ENCODE assay signal across 17 cellular contexts in genomic region chr6:73050706-73051105, GRCh38.
DNase-seq lines count a peak whose midpoint lies in the region; ATAC-seq and TF ChIP-seq lines count a peak whose summit lies in the region.
"Had no signal": no experiment of that assay in that cellular context is flagged by ENCODE, and none has a peak within 500 bp of the region (broad histone marks: within the 10 kb centered on the region; RNA-seq: fewer than 3 reads in every experiment).

No MANE protein-coding gene starts in this region.

- intact Hi-C loops in A673 (cut with micrococcal nuclease; ENCODE audit: unreplicated experiment) = loop anchor here (2.0 to 5.0 kb wide), 3 partner anchors 80 to 426 kb away; no protein-coding TSS in a partner anchor

- H3K9me3 Mint-ChIP-seq in endothelial cell (ENCODE audit: unreplicated experiment) = no peaks in the 10 kb centered on the region
- H3K9me3 Mint-ChIP-seq: CD4-positive, alpha-beta T cell had no signal

- DNase-seq in A673 (ENCODE audit: low spot score) (peak; percentile 60), HCEC 1CT (peak; percentile 27), choroid plexus epithelial cell (ENCODE audit: low read depth) (peak; percentile 15), fibroblast of pulmonary artery (ENCODE audit: low read depth) (peak; percentile 34), H7 (no peak), endothelial cell (ENCODE audit: low spot score) (no peak)
- DNase-seq in stimulated activated CD4-positive, alpha-beta T cell treated with anti-CD3 and anti-CD28 coated beads, Interleukin-2, amount 100 ng/mL, for 24 hours = no peak
- DNase-seq: 8988T; ACHN; C1 segment of cervical spinal cord; Calu3; CD4-positive, alpha-beta T cell; DMS 273 treated with DMSO at 0.1 percent for 48 hours had no signal

- no TSS peak for BruUV-seq in A673 (replicated peaks; lab: Mats Ljungman, UMichigan)

- H3K4me3 Mint-ChIP-seq in endothelial cell (ENCODE audit: unreplicated experiment) = no peak overlapping the region
- H3K4me3 Mint-ChIP-seq: B cell; CD4-positive, alpha-beta T cell had no signal

- TF ChIP-seq CTCF in A673 (conservative IDR thresholded peaks at IDR 0.05; ENCODE audit: low read depth, low read length) (no peak), choroid plexus epithelial cell (conservative IDR thresholded peaks at IDR 0.05; ENCODE audit: low read depth, low read length) (no peak), fibroblast of pulmonary artery (IDR thresholded peaks at IDR 0.05; ENCODE audit: low read length, missing control alignments) (no peak), endothelial cell (IDR thresholded peaks at IDR 0.05; ENCODE audit: unreplicated experiment) (no peak)

- H3K27me3 Mint-ChIP-seq in endothelial cell (ENCODE audit: unreplicated experiment) = peaks cover 1% of the 10 kb centered on the region
- H3K27me3 Mint-ChIP-seq: B cell had no signal

- H3K4me1 Mint-ChIP-seq in endothelial cell (ENCODE audit: unreplicated experiment) = no peaks in the 10 kb centered on the region
- H3K4me1 Mint-ChIP-seq: B cell had no signal

- ATAC-seq in GM18505 (IDR thresholded peaks at IDR 0.05; ENCODE audit: unreplicated experiment) = no peak
- ATAC-seq: GM12878, HepG2 had no signal

- POLR2A ChIA-PET in A673 (lab: Charles Lee; ENCODE audit: low non-redundant PET) = no interaction called here

- no peak overlapping the region for H3K27ac Mint-ChIP-seq in endothelial cell (ENCODE audit: unreplicated experiment)
- H3K27ac Mint-ChIP-seq: B cell; CD4-positive, alpha-beta T cell had no signal

- H3K36me3 ChIP-seq in A673 (ENCODE audit: insufficient read depth, low read length, poor library complexity, severe bottlenecking) (no peaks in the 10 kb centered on the region), H7 (replicated peaks; ENCODE audit: control insufficient read depth, insufficient read depth, low read length) (no peaks in the 10 kb centered on the region)

- no peaks in the 10 kb centered on the region for H3K36me3 Mint-ChIP-seq in endothelial cell (ENCODE audit: low read depth, unreplicated experiment)

- no peaks in the 10 kb centered on the region for H3K27me3 ChIP-seq in A673 (replicated peaks; ENCODE audit: insufficient read depth, low read depth, low read length, poor library complexity)
- H3K27me3 ChIP-seq in H7 (ENCODE audit: control insufficient read depth, insufficient read depth, low read length) = no peaks in the 10 kb centered on the region

- no peaks in the 10 kb centered on the region for H3K9me3 ChIP-seq in A673 (ENCODE audit: low read depth, low read length, poor library complexity, severe bottlenecking)

- H3K4me3 ChIP-seq in A673 (ENCODE audit: low read depth, low read length, poor library complexity, severe bottlenecking) (no peak overlapping the region), choroid plexus epithelial cell (ENCODE audit: low read depth, low read length) (no peak overlapping the region), fibroblast of pulmonary artery (replicated peaks; ENCODE audit: low read depth, low read length) (no peak overlapping the region), H7 (ENCODE audit: insufficient read depth, low read depth, low read length) (no peak overlapping the region)
- H3K4me3 ChIP-seq: GM12878 had no signal

- peaks cover 33% of the 10 kb centered on the region for H3K4me1 ChIP-seq in A673 (ENCODE audit: insufficient read depth, low read length, poor library complexity, severe bottlenecking)

- CTCF ChIA-PET in A673 (lab: Charles Lee) = no interaction called here

- no peak for TF ChIP-seq POLR2A in GM18505 (IDR thresholded peaks at IDR 0.05; ENCODE audit: borderline replicate concordance, extremely low read depth, insufficient read depth, insufficient read length)

- H3K27ac ChIP-seq in A673 (ENCODE audit: low read depth, low read length, poor library complexity, severe bottlenecking) = peak overlapping the region; percentile 77

Comparison
In these comparisons a context has a peak if more than half of its experiments do, and no peak if none do; other contexts are left out.
1. DNase-seq: peak in A673 (single experiment), HCEC 1CT (single experiment), choroid plexus epithelial cell (single experiment) and fibroblast of pulmonary artery (single experiment); none in stimulated activated CD4-positive, alpha-beta T cell treated with anti-CD3 and anti-CD28 coated beads, Interleukin-2, amount 100 ng/mL, for 24 hours (0 of 2), H7 (single experiment) and endothelial cell (single experiment).